ENCODE assay signal across 12 cellular contexts in genomic region chr15:39270976-39271375, GRCh38.
A peak's percentile ranks its signal among the peaks of the same experiment; 100 is the strongest.
DNase-seq lines count a peak whose midpoint lies in the region; ATAC-seq and TF ChIP-seq lines count a peak whose summit lies in the region.
"Had no signal": no experiment of that assay in that cellular context is flagged by ENCODE, and none has a peak within 500 bp of the region (broad histone marks: within the 10 kb centered on the region; RNA-seq: fewer than 3 reads in every experiment).

No MANE protein-coding gene starts in this region.

- no peaks in the 10 kb centered on the region for H3K4me1 ChIP-seq in right cardiac atrium (ENCODE audit: control insufficient read depth, insufficient read depth, low read length)

- no peaks in the 10 kb centered on the region for H3K9me3 ChIP-seq in right cardiac atrium (ENCODE audit: control insufficient read depth, low read length)
- H3K9me3 ChIP-seq: right lobe of liver had no signal

- 91% methylated on average over 7 of the region's 7 CpGs for WGBS in right cardiac atrium

- H3K27ac ChIP-seq in right cardiac atrium (ENCODE audit: low read length) = no peak overlapping the region
- H3K27ac ChIP-seq: right lobe of liver had no signal

- ATAC-seq in right cardiac atrium = no peak
- ATAC-seq: right lobe of liver had no signal

- intact Hi-C loops in right cardiac atrium (cut with DNase I) = no loop called here

- no peak overlapping the region for H3K4me3 Mint-ChIP-seq in nephron progenitor cell
- H3K4me3 Mint-ChIP-seq: activated CD4-positive, alpha-beta memory T cell treated with anti-CD3 and anti-CD28 coated beads for 36 hours; central memory CD8-positive, alpha-beta T cell; T-helper 2 cell treated with Interferon-gamma antibody and Interleukin-4, amounts not matched to agents 5 μg/mL and 100 μg/mL, for 36 hours had no signal

- H3K27ac Mint-ChIP-seq in nephron progenitor cell = no peak overlapping the region
- H3K27ac Mint-ChIP-seq: activated CD4-positive, alpha-beta memory T cell treated with anti-CD3 and anti-CD28 coated beads for 36 hours; T-helper 2 cell treated with Interferon-gamma antibody and Interleukin-4, amounts not matched to agents 5 μg/mL and 100 μg/mL, for 36 hours had no signal

- H3K4me1 Mint-ChIP-seq in nephron progenitor cell = peaks cover 2% of the 10 kb centered on the region
- H3K4me1 Mint-ChIP-seq: central memory CD8-positive, alpha-beta T cell had no signal

- H3K4me3 ChIP-seq in skeletal muscle cell (ENCODE audit: low read depth, low read length) (no peak overlapping the region), right cardiac atrium (ENCODE audit: low read length) (no peak overlapping the region)
- H3K4me3 ChIP-seq: right lobe of liver had no signal

- TF ChIP-seq CTCF in nephron progenitor cell (IDR thresholded peaks at IDR 0.05) = no peak

- peaks cover 4% of the 10 kb centered on the region for H3K27me3 Mint-ChIP-seq in nephron progenitor cell (ENCODE audit: low read depth, poor library complexity)

- DNase-seq in ELR (ENCODE audit: low read depth) (peak; percentile 99), RPMI7951 (ENCODE audit: low read depth) (peak; percentile 98), fibroblast of gingiva (ENCODE audit: low read depth) (peak; percentile 41), skeletal muscle cell (ENCODE audit: low read depth) (peak; percentile 94), nephron progenitor cell (no peak), epidermal melanocyte (ENCODE audit: insufficient read length, low spot score) (no peak), right cardiac atrium (no peak)
- DNase-seq: activated CD4-positive, alpha-beta memory T cell treated with anti-CD3 and anti-CD28 coated beads for 36 hours; right lobe of liver; RPMI8226 had no signal

- no peaks in the 10 kb centered on the region for H3K9me3 Mint-ChIP-seq in nephron progenitor cell
- H3K9me3 Mint-ChIP-seq: activated CD4-positive, alpha-beta memory T cell treated with anti-CD3 and anti-CD28 coated beads for 36 hours; central memory CD8-positive, alpha-beta T cell; T-helper 2 cell treated with Interferon-gamma antibody and Interleukin-4, amounts not matched to agents 5 μg/mL and 100 μg/mL, for 36 hours had no signal

- no peaks in the 10 kb centered on the region for H3K36me3 Mint-ChIP-seq in nephron progenitor cell (ENCODE audit: low read depth)
- H3K36me3 Mint-ChIP-seq: activated CD4-positive, alpha-beta memory T cell treated with anti-CD3 and anti-CD28 coated beads for 36 hours had no signal

- no peaks in the 10 kb centered on the region for H3K27me3 ChIP-seq in right cardiac atrium (ENCODE audit: control insufficient read depth, insufficient read depth)
- H3K27me3 ChIP-seq: right lobe of liver had no signal

Comparison
In these comparisons a context has a peak if more than half of its experiments do, and no peak if none do; other contexts are left out.
1. DNase-seq: peak in ELR (single experiment), RPMI7951 (single experiment), fibroblast of gingiva (single experiment) and skeletal muscle cell (single experiment); none in nephron progenitor cell (single experiment), epidermal melanocyte (single experiment) and right cardiac atrium (0 of 3).